1 cellular context compared by ENCODE assay signal in genomic region chr12:86729798-86730197, GRCh38.
TF ChIP-seq lines count a peak whose summit lies in the region.

No MANE protein-coding gene starts in this region.

TF ChIP-seq in A549, 52 proteins besides CTCF, POLR2A, EP300 and RAD21 (continued from another document):
- TF ChIP-seq REST (IDR thresholded peaks at IDR 0.05), result no peak
- no peak for TF ChIP-seq MAFK (IDR thresholded peaks at IDR 0.05; ENCODE audit: partially characterized antibody)
- no peak for TF ChIP-seq CHD2 (IDR thresholded peaks at IDR 0.05; ENCODE audit: low read length, partially characterized antibody)
- no peak for TF ChIP-seq TFCP2L1 (CRISPR knock-in tag; IDR thresholded peaks at IDR 0.05)
- no peak for TF ChIP-seq RARB (CRISPR knock-in tag; IDR thresholded peaks at IDR 0.05)
- no peak for TF ChIP-seq CHD4 (IDR thresholded peaks at IDR 0.05; ENCODE audit: borderline replicate concordance)
